Comparison of ENCODE assay signal across 15 cellular contexts in the genomic region with DNA sequence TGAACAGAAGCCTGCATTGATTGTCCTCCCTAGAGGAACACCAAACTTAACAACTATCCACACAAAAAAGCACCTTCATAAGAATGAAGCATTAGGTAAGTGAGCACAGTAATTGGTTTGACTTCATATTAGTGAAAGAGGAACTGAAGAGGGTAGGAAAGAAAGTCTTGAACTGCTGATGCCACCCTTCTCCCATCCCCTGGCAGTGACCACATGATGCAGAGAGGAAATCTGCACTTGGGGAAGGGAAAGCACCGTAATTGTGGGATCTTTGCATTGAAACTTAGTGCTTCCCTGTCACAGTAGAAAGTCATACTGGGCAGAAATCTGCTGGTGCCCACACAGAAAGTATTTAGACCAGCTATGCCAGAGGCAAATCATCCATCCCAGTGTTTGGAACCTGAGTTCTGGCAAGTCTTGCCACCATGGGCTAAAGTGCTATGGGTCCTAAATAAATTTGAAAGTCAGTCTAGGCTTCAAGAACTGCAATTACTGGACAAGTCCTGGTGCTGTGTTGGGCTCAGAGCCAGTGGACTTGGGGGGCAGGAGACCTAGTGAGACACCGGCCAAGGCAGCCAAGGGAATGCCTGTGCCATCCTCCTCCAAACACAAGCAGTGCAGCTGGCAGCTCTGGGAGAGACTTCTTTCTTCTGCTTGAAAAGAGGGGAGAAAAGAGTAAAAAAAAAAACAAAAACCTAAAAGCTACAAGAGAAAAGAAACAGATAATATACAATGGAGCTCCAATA.
DNase-seq lines count a peak whose midpoint lies in the region; ATAC-seq and TF ChIP-seq lines count a peak whose summit lies in the region.
"Had no signal": no experiment of that assay in that cellular context is flagged by ENCODE, and none has a peak within 500 bp of the region (broad histone marks: within the 10 kb centered on the region; RNA-seq: fewer than 3 reads in every experiment).

No MANE protein-coding gene starts in this region.

- no peak overlapping the region for H3K4me3 ChIP-seq in foreskin fibroblast (ENCODE audit: low read depth in 1 of 2, low read length in 2 of 2)

- TF ChIP-seq CTCF in foreskin fibroblast (IDR thresholded peaks at IDR 0.05; ENCODE audit: low read depth, low read length) = no peak

- ATAC-seq in GM19023 (IDR thresholded peaks at IDR 0.05; ENCODE audit: unreplicated experiment) (peak; percentile 67), HG03442 (IDR thresholded peaks at IDR 0.05; ENCODE audit: unreplicated experiment) (peak; percentile 83), GM19328 (IDR thresholded peaks at IDR 0.05; ENCODE audit: unreplicated experiment) (no peak), HG03045 (IDR thresholded peaks at IDR 0.05; ENCODE audit: unreplicated experiment) (no peak)
- ATAC-seq: effector memory CD8-positive, alpha-beta T cell had no signal

- DNase-seq in C1 segment of cervical spinal cord (lab: John Stamatoyannopoulos, UW) = peak in 9 of 14 donors; percentile 14 to 73 (median 28)
- peak; percentile 15 for DNase-seq in inferior parietal cortex (ENCODE audit: extremely low spot score)
- no peak for DNase-seq in foreskin fibroblast
- no peak for DNase-seq in SW 1271 (lab: John Stamatoyannopoulos, UW)
- DNase-seq: activated T-cell treated with anti-CD3 and anti-CD28 coated beads, Interleukin-2, amount 50 U/mL, for 48 hours; effector memory CD8-positive, alpha-beta T cell; NCI-H1417; SHP77; stimulated activated CD4-positive, alpha-beta T cell treated with anti-CD3 and anti-CD28 coated beads, Interleukin-15, amount 100 ng/mL, for 24 hours; stimulated activated CD8-positive, alpha-beta memory T cell treated with anti-CD3 and anti-CD28 coated beads, Interleukin-4, amount 100 ng/mL, for 48 hours; WERI-Rb-1 had no signal

Comparison
In these comparisons a context has a peak if more than half of its experiments do, and no peak if none do; other contexts are left out.
1. DNase-seq: peak in C1 segment of cervical spinal cord (9 of 14) and inferior parietal cortex (single experiment); none in foreskin fibroblast (0 of 2) and SW 1271 (0 of 2).
2. ATAC-seq: peak in GM19023 (single experiment) and HG03442 (single experiment); none in GM19328 (single experiment) and HG03045 (single experiment).